10 cellular contexts compared by ENCODE assay signal in the genomic region with DNA sequence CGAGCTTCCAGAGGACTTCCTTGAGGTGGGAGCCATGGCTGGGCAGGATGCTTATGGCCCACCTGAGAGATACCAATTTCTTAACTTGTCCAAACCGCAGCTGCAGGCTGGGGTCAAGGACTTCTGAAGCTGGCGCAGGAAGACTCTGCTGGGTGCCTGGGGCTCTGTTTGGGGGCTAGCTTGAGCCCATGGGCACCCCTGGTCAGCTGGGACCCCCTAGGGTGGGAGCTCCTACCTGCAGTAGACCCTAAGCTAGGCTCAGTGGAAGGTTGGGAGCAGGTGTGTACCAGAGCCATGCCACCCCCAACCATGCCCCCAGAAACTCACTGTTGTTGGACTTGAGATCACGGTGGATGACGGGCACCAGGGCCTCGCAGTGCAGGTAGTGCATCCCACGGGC. TPM values are rescaled to one million over a fixed set of nuclear protein-coding genes. Genes with fewer than 3 reads are reported as not detected.
DNase-seq lines count a peak whose midpoint lies in the region; ATAC-seq and TF ChIP-seq lines count a peak whose summit lies in the region.
"Had no signal": no experiment of that assay in that cellular context is flagged by ENCODE, and none has a peak within 500 bp of the region (broad histone marks: within the 10 kb centered on the region; RNA-seq: fewer than 3 reads in every experiment).

No MANE protein-coding gene starts in this region.

- peak overlapping the region in 2 of 3 donors; percentile 95 to 96 for H3K27ac ChIP-seq in right lobe of liver
- H3K27ac ChIP-seq in temporal lobe (ENCODE audit: low read depth, low read length), result peak overlapping the region; percentile 100

- peak overlapping the region; percentile 93 for H3K27ac Mint-ChIP-seq in T-helper 2 cell treated with Interferon-gamma antibody and Interleukin-4, amounts not matched to agents 5 μg/mL and 100 μg/mL, for 36 hours
- H3K27ac Mint-ChIP-seq in activated naive CD8-positive, alpha-beta T cell treated with anti-CD3 and anti-CD28 coated beads, Interleukin-2, amount 50 U/mL, for 24 hours, result peak overlapping the region; percentile 86

- peaks cover 39% of the 10 kb centered on the region for H3K36me3 Mint-ChIP-seq in T-helper 2 cell treated with Interferon-gamma antibody and Interleukin-4, amounts not matched to agents 5 μg/mL and 100 μg/mL, for 36 hours (ENCODE audit: low read depth)
- peaks cover 27% of the 10 kb centered on the region for H3K36me3 Mint-ChIP-seq in activated naive CD8-positive, alpha-beta T cell treated with anti-CD3 and anti-CD28 coated beads, Interleukin-2, amount 50 U/mL, for 24 hours (ENCODE audit: low read depth)

- H3K4me3 ChIP-seq in right lobe of liver, result peak overlapping the region; percentile 99

- no peak for TF ChIP-seq CTCF in right lobe of liver (IDR thresholded peaks at IDR 0.05)

- no peak for DNase-seq in T-helper 2 cell treated with Interferon-gamma antibody and Interleukin-4, amounts not matched to agents 5 μg/mL and 100 μg/mL, for 36 hours (ENCODE audit: low spot score)
- DNase-seq in T-helper 2 cell, result no peak
- DNase-seq in activated naive CD8-positive, alpha-beta T cell treated with anti-CD3 and anti-CD28 coated beads, Interleukin-2, amount 50 U/mL, for 24 hours, result no peak
- DNase-seq in right lobe of liver, result no peak
- DNase-seq: ACHN; stimulated activated naive CD4-positive, alpha-beta T cell treated with Interleukin-2 at 50 U/mL for 16 hours had no signal

- ATAC-seq in activated naive CD8-positive, alpha-beta T cell treated with anti-CD3 and anti-CD28 coated beads, Interleukin-2, amount 50 U/mL, for 24 hours, result no peak
- ATAC-seq in right lobe of liver, result no peak
- no peak for ATAC-seq in HG02571 (IDR thresholded peaks at IDR 0.05; ENCODE audit: unreplicated experiment)
- no peak for ATAC-seq in HG03108 (IDR thresholded peaks at IDR 0.05; ENCODE audit: unreplicated experiment)
- ATAC-seq in HG02610 (IDR thresholded peaks at IDR 0.05; ENCODE audit: unreplicated experiment), result no peak

- peaks cover 38% of the 10 kb centered on the region for H3K4me1 Mint-ChIP-seq in T-helper 2 cell treated with Interferon-gamma antibody and Interleukin-4, amounts not matched to agents 5 μg/mL and 100 μg/mL, for 36 hours (ENCODE audit: low read depth)
- peaks cover 57% of the 10 kb centered on the region for H3K4me1 Mint-ChIP-seq in activated naive CD8-positive, alpha-beta T cell treated with anti-CD3 and anti-CD28 coated beads, Interleukin-2, amount 50 U/mL, for 24 hours

- no peak for TF ChIP-seq POLR2A in right lobe of liver (IDR thresholded peaks at IDR 0.05)

- peaks cover 0 to 39% (median 14%) of the 10 kb centered on the region in 4 donors for H3K4me1 ChIP-seq in right lobe of liver

- WGBS in right lobe of liver (ENCODE audit: insufficient coverage, low coverage, low lambda C conversion rate, missing lambda C conversion rate), result 30% methylated on average over 2 of the region's 7 CpGs

- no peaks in the 10 kb centered on the region for H3K9me3 Mint-ChIP-seq in T-helper 2 cell treated with Interferon-gamma antibody and Interleukin-4, amounts not matched to agents 5 μg/mL and 100 μg/mL, for 36 hours
- H3K9me3 Mint-ChIP-seq in activated naive CD8-positive, alpha-beta T cell treated with anti-CD3 and anti-CD28 coated beads, Interleukin-2, amount 50 U/mL, for 24 hours, result no peaks in the 10 kb centered on the region

- peaks cover 0 to 11% (median 0%) of the 10 kb centered on the region in 4 donors for H3K36me3 ChIP-seq in right lobe of liver

- intact Hi-C loops in right lobe of liver (cut with DNase I), result no loop called here

- H3K27me3 ChIP-seq in right lobe of liver, result no peaks in the 10 kb centered on the region

- H3K4me3 Mint-ChIP-seq in T-helper 2 cell treated with Interferon-gamma antibody and Interleukin-4, amounts not matched to agents 5 μg/mL and 100 μg/mL, for 36 hours, result peak overlapping the region; percentile 91
- peak overlapping the region; percentile 95 for H3K4me3 Mint-ChIP-seq in activated naive CD8-positive, alpha-beta T cell treated with anti-CD3 and anti-CD28 coated beads, Interleukin-2, amount 50 U/mL, for 24 hours

- H3K9me3 ChIP-seq in right lobe of liver, result no peaks in the 10 kb centered on the region

- peaks cover 3% of the 10 kb centered on the region for H3K27me3 Mint-ChIP-seq in T-helper 2 cell treated with Interferon-gamma antibody and Interleukin-4, amounts not matched to agents 5 μg/mL and 100 μg/mL, for 36 hours (ENCODE audit: low read depth)
- H3K27me3 Mint-ChIP-seq in activated naive CD8-positive, alpha-beta T cell treated with anti-CD3 and anti-CD28 coated beads, Interleukin-2, amount 50 U/mL, for 24 hours, result peaks cover 3% of the 10 kb centered on the region

RNA-seq across cellular contexts. Expression of a gene that starts 1.3 kb away (rescaled TPM):
- 10 to 100 TPM; 48.3 to 67.1 (median 60.9) TPM for total RNA-seq in right lobe of liver
- total RNA-seq in temporal lobe, result 6.9 TPM

RNA-seq across cellular contexts. Expression of a gene that starts 2.9 kb away (rescaled TPM):
- total RNA-seq in right lobe of liver, result 10 to 100 TPM; 11.2 to 32.9 (median 12.4) TPM
- total RNA-seq in temporal lobe, result 10.1 TPM

RNA-seq across cellular contexts. Expression of a gene that starts 17.1 kb away (rescaled TPM):
- total RNA-seq in right lobe of liver (under 1 TPM in 1 of 6 experiments, not detected in 5; 0.31 TPM), temporal lobe (not detected)

RNA-seq across cellular contexts. Expression of a gene that starts 25.2 kb away (rescaled TPM):
- 10 to 100 TPM; 21.1 to 34.1 (median 25.3) TPM for total RNA-seq in right lobe of liver
- 3.9 TPM for total RNA-seq in temporal lobe

RNA-seq across cellular contexts. Expression of a gene that starts 36.8 kb away (rescaled TPM):
- total RNA-seq in right lobe of liver, result 10 to 100 TPM; 10.0 to 29.9 (median 13.7) TPM
- 14.0 TPM for total RNA-seq in temporal lobe
